1 cellular context compared by ENCODE assay signal in genomic region chr7:32564542-32564941, GRCh38.
TF ChIP-seq lines count a peak whose summit lies in the region.

No MANE protein-coding gene starts in this region.

TF ChIP-seq in IMR-90, 13 proteins besides CTCF, POLR2A, EP300 and RAD21 (continued from another document):
- TF ChIP-seq NFE2L2 (IDR thresholded peaks at IDR 0.05; ENCODE audit: low read depth, low read length) = no peak
- TF ChIP-seq FOS (IDR thresholded peaks at IDR 0.05; ENCODE audit: low read depth, low read length) = no peak
TF ChIP-seq in IMR-90: peak in this region for 0.
